In genomic region chr10:124462348-124462695, GRCh38 we compare ENCODE assay signal across 8 cellular contexts. TPM values are rescaled to one million over a fixed set of nuclear protein-coding genes. Genes with fewer than 3 reads are reported as not detected.
DNase-seq lines count a peak whose midpoint lies in the region; ATAC-seq and TF ChIP-seq lines count a peak whose summit lies in the region.

No MANE protein-coding gene starts in this region.

- no peaks in the 10 kb centered on the region for H3K9me2 ChIP-seq in SU-DHL-6 (replicated peaks; ENCODE audit: insufficient read depth, low read length)

- peaks cover 5% of the 10 kb centered on the region; the same call in 1 of the 2 replicates for H3F3A ChIP-seq in SU-DHL-6 (ENCODE audit: insufficient read depth)

- DNase-seq in fibroblast of the aortic adventitia (ENCODE audit: low read depth) = no peak
- DNase-seq in retinal pigment epithelial cell (ENCODE audit: low read depth) = no peak
- DNase-seq in UCSD-AML1 (lab: John Stamatoyannopoulos, UW; ENCODE audit: unreplicated experiment) = no peak
- DNase-seq in DMS114 treated with DMSO at 0.1 percent for 48 hours (lab: John Stamatoyannopoulos, UW; ENCODE audit: unreplicated experiment) = no peak
- DNase-seq in medulla oblongata (ENCODE audit: extremely low spot score) = no peak

- peak overlapping the region; percentile 59 for H3K9ac ChIP-seq in SU-DHL-6 (ENCODE audit: low read length)

- H3K79me2 ChIP-seq in SU-DHL-6 (ENCODE audit: insufficient read depth, low read length) = no peaks in the 10 kb centered on the region

- peak overlapping the region; percentile 44; the same call in 1 of the 2 replicates for H3K4me3 ChIP-seq in GM08714 (ENCODE audit: low read length)
- H3K4me3 ChIP-seq in SU-DHL-6 (ENCODE audit: insufficient read depth, low read length, poor library complexity, severe bottlenecking) = peak overlapping the region; percentile 59
- H3K4me3 ChIP-seq in fibroblast of the aortic adventitia (ENCODE audit: low read depth, low read length) = peak overlapping the region; percentile 93
- H3K4me3 ChIP-seq in retinal pigment epithelial cell (ENCODE audit: low read length) = peak overlapping the region; percentile 80

- no peaks in the 10 kb centered on the region for H3K27me3 ChIP-seq in SU-DHL-6 (ENCODE audit: low read length)

- no peak for ATAC-seq in HG02938 (IDR thresholded peaks at IDR 0.05; ENCODE audit: unreplicated experiment)

- no peaks in the 10 kb centered on the region for H4K20me1 ChIP-seq in SU-DHL-6 (ENCODE audit: low read depth, low read length)

- TF ChIP-seq CTCF in SU-DHL-6 (IDR thresholded peaks at IDR 0.05; ENCODE audit: insufficient read depth, low read length, poor library complexity, severe bottlenecking) (no peak), fibroblast of the aortic adventitia (IDR thresholded peaks at IDR 0.05; ENCODE audit: insufficient read depth, low read length) (no peak), retinal pigment epithelial cell (conservative IDR thresholded peaks at IDR 0.05; ENCODE audit: low read depth, low read length) (no peak)

- peak overlapping the region; percentile 59 for H3K4me2 ChIP-seq in SU-DHL-6 (ENCODE audit: low read depth, low read length, poor library complexity, severe bottlenecking)

- no peaks in the 10 kb centered on the region for H3K36me3 ChIP-seq in SU-DHL-6 (ENCODE audit: low read length)

- H3K27ac ChIP-seq in SU-DHL-6 (ENCODE audit: low read depth, low read length) = no peak overlapping the region

- H2AFZ ChIP-seq in SU-DHL-6 (ENCODE audit: low read depth, low read length, severe bottlenecking) = peak overlapping the region; percentile 89

- no peaks in the 10 kb centered on the region for H3K9me3 ChIP-seq in SU-DHL-6 (ENCODE audit: insufficient read depth, low read length)

RNA-seq across cellular contexts. Expression of gene LHPP, which starts 0.7 kb away (rescaled TPM):
- total RNA-seq in fibroblast of the aortic adventitia (ENCODE audit: low replicate concordance) = 4.9 and 12.5 TPM in 2 replicates

RNA-seq across cellular contexts. Expression of gene NKX1-2, which starts 12.5 kb away (rescaled TPM):
- total RNA-seq in fibroblast of the aortic adventitia (ENCODE audit: low replicate concordance) = not detected in 2 replicates

RNA-seq across cellular contexts. Expression of gene OAT, which starts 43.6 kb away (rescaled TPM):
- total RNA-seq in fibroblast of the aortic adventitia (ENCODE audit: low replicate concordance) = 121 and 154 TPM in 2 replicates
